In the genomic region with DNA sequence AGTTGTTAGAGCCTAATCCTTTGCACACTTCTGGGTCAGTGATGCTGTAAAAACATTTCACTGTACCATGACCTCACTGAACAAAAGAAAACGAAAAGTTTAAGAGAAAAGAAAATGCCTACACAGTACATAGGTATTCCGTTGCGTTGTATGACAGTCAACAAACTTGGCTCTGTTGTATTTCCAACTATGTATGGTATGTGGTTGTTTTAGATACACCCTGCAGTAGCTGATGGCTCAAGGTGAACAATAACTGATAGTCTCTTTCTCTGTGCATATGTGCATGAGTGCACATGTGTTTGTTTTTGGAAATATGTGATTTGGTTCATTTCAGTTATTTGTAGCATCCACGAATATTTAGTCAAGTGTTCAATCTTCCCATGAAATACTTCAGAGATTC, we compare ENCODE assay signal across 18 cellular contexts.
DNase-seq lines count a peak whose midpoint lies in the region; ATAC-seq and TF ChIP-seq lines count a peak whose summit lies in the region.
"Had no signal": no experiment of that assay in that cellular context is flagged by ENCODE, and none has a peak within 500 bp of the region (broad histone marks: within the 10 kb centered on the region; RNA-seq: fewer than 3 reads in every experiment).

No MANE protein-coding gene starts in this region.

- ATAC-seq in HG02852 (IDR thresholded peaks at IDR 0.05; ENCODE audit: unreplicated experiment) (no peak), heart right ventricle (no peak)
- ATAC-seq in activated naive CD4-positive, alpha-beta T cell treated with anti-CD3 and anti-CD28 coated beads, Interleukin-2, amount 50 U/mL, for 72 hours: no peak
- ATAC-seq: CD8-positive, alpha-beta T cell; K562 had no signal

- H3K9me3 ChIP-seq in HEK293 (ENCODE audit: control insufficient read depth, insufficient read depth, low read depth, low read length): no peaks in the 10 kb centered on the region
- no peaks in the 10 kb centered on the region for H3K9me3 ChIP-seq in SK-N-SH
- no peaks in the 10 kb centered on the region for H3K9me3 ChIP-seq in osteoblast (ENCODE audit: low read depth, low read length)
- H3K9me3 ChIP-seq in heart right ventricle: no peaks in the 10 kb centered on the region
- H3K9me3 ChIP-seq: BE2C had no signal

- CTCF ChIA-PET in HEK293 (lab: Yijun Ruan, JAX) (no interaction called here), SK-N-SH (lab: Yijun Ruan, JAX) (no interaction called here)

- H3K36me3 Mint-ChIP-seq in activated naive CD8-positive, alpha-beta T cell treated with anti-CD3 and anti-CD28 coated beads for 36 hours: no peaks in the 10 kb centered on the region
- no peaks in the 10 kb centered on the region for H3K36me3 Mint-ChIP-seq in activated naive CD4-positive, alpha-beta T cell treated with anti-CD3 and anti-CD28 coated beads, Interleukin-2, amount 50 U/mL, for 72 hours
- H3K36me3 Mint-ChIP-seq: CD8-positive, alpha-beta T cell had no signal

- H2AFZ ChIP-seq in SK-N-SH (ENCODE audit: low read depth) (no peak overlapping the region), osteoblast (ENCODE audit: low read length) (no peak overlapping the region)

- DNase-seq in SK-N-SH (no peak), choroid plexus epithelial cell (ENCODE audit: low read depth) (peak; percentile 8), osteoblast (ENCODE audit: insufficient read length, low spot score, missing footprints) (no peak), heart right ventricle (no peak)
- DNase-seq in activated naive CD8-positive, alpha-beta T cell treated with anti-CD3 and anti-CD28 coated beads for 36 hours: no peak
- no peak for DNase-seq in activated naive CD4-positive, alpha-beta T cell treated with anti-CD3 and anti-CD28 coated beads, Interleukin-2, amount 50 U/mL, for 72 hours (ENCODE audit: low spot score in 2 of 2)
- DNase-seq: BE2C; CD8-positive, alpha-beta T cell; DND-41; GDM1; H7; NCI-H1048; NCI-H1694; NCI-H446 had no signal

- no peak overlapping the region for H3K4me3 ChIP-seq in HEK293 (ENCODE audit: low read depth, low read length)
- no peak overlapping the region for H3K4me3 ChIP-seq in SK-N-SH (ENCODE audit: low read depth in 2 of 2, low read length in 1 of 2)
- H3K4me3 ChIP-seq in choroid plexus epithelial cell (ENCODE audit: low read depth, low read length): no peak overlapping the region
- H3K4me3 ChIP-seq in osteoblast (ENCODE audit: insufficient read depth, low read length): no peak overlapping the region
- H3K4me3 ChIP-seq in heart right ventricle: no peak overlapping the region
- H3K4me3 ChIP-seq: K562, SK-N-MC had no signal

- H3K36me3 ChIP-seq in HEK293 (ENCODE audit: control insufficient read depth in 2 of 2, insufficient read depth in 1 of 2, low read length in 2 of 2) (no peaks in the 10 kb centered on the region), SK-N-SH (replicated peaks in 1 of 2; ENCODE audit: control insufficient read depth in 1 of 2, insufficient read depth in 2 of 2, low read length in 1 of 2) (no peaks in the 10 kb centered on the region), osteoblast (ENCODE audit: insufficient read depth, low read length) (no peaks in the 10 kb centered on the region), heart right ventricle (no peaks in the 10 kb centered on the region)
- H3K36me3 ChIP-seq: BE2C had no signal

- H3K79me2 ChIP-seq in SK-N-SH (ENCODE audit: insufficient read depth) (no peaks in the 10 kb centered on the region), osteoblast (ENCODE audit: insufficient read depth, low read length) (no peaks in the 10 kb centered on the region)

- H3K27me3 ChIP-seq in SK-N-SH (ENCODE audit: insufficient read depth) (no peaks in the 10 kb centered on the region), osteoblast (ENCODE audit: insufficient read depth, low read length) (no peaks in the 10 kb centered on the region), heart right ventricle (peaks cover 0 to 19% (median 0%) of the 10 kb centered on the region in 7 donors)
- H3K27me3 ChIP-seq: BE2C had no signal

- H3K4me1 Mint-ChIP-seq in activated naive CD8-positive, alpha-beta T cell treated with anti-CD3 and anti-CD28 coated beads for 36 hours: no peaks in the 10 kb centered on the region

- H3K4me3 Mint-ChIP-seq in activated naive CD8-positive, alpha-beta T cell treated with anti-CD3 and anti-CD28 coated beads for 36 hours: no peak overlapping the region
- H3K4me3 Mint-ChIP-seq: CD8-positive, alpha-beta T cell had no signal

- H3K9ac ChIP-seq in SK-N-SH: no peak overlapping the region

- H3K4me1 ChIP-seq in HEK293 (ENCODE audit: control insufficient read depth, insufficient read depth, low read length): peaks cover 4% of the 10 kb centered on the region; the same call in 1 of the 2 replicates
- H3K4me1 ChIP-seq in SK-N-SH (ENCODE audit: control insufficient read depth in 1 of 2, insufficient read depth in 2 of 2, low read depth in 1 of 2, low read length in 1 of 2): peaks cover 9 to 12% of the 10 kb centered on the region in 2 experiments; a peak in 2 of 4 replicates
- H3K4me1 ChIP-seq in osteoblast (ENCODE audit: insufficient read depth, low read length): peaks cover 20% of the 10 kb centered on the region
- H3K4me1 ChIP-seq in heart right ventricle: no peaks in the 10 kb centered on the region

- intact Hi-C loops in heart right ventricle (cut with DNase I): no loop called here

- peaks cover 5% of the 10 kb centered on the region for H3K27me3 Mint-ChIP-seq in activated naive CD8-positive, alpha-beta T cell treated with anti-CD3 and anti-CD28 coated beads for 36 hours

- H3K27ac ChIP-seq in HEK293 (ENCODE audit: extremely low read depth, low read depth, low read length) (no peak overlapping the region), SK-N-SH (ENCODE audit: low read depth in 2 of 2, low read length in 1 of 2) (peak overlapping the region in 1 of 2 experiments; percentile 58; a peak in 1 of 4 replicates), osteoblast (ENCODE audit: low read depth, low read length) (peak overlapping the region; percentile 8), heart right ventricle (no peak overlapping the region)
- H3K27ac ChIP-seq: SK-N-MC had no signal

- TF ChIP-seq CTCF in HEK293 (tag by site-specific recombination; IDR thresholded peaks at IDR 0.05) (no peak), SK-N-SH (IDR thresholded peaks at IDR 0.05) (no peak), choroid plexus epithelial cell (conservative IDR thresholded peaks at IDR 0.05; ENCODE audit: low read depth, low read length) (no peak), osteoblast (IDR thresholded peaks at IDR 0.05; ENCODE audit: extremely low read depth, low read depth, low read length) (no peak), heart right ventricle (IDR thresholded peaks at IDR 0.05) (no peak)

- no peaks in the 10 kb centered on the region for H4K20me1 ChIP-seq in SK-N-SH (ENCODE audit: insufficient read depth)
- H4K20me1 ChIP-seq in osteoblast (ENCODE audit: insufficient read depth, low read length): no peaks in the 10 kb centered on the region

- no peak for TF ChIP-seq EP300 in SK-N-SH (IDR thresholded peaks at IDR 0.05; ENCODE audit: borderline replicate concordance in 1 of 2, low read depth in 1 of 2, low read length in 1 of 2)

- no peak overlapping the region for H3K27ac Mint-ChIP-seq in activated naive CD8-positive, alpha-beta T cell treated with anti-CD3 and anti-CD28 coated beads for 36 hours
- no peak overlapping the region for H3K27ac Mint-ChIP-seq in activated naive CD4-positive, alpha-beta T cell treated with anti-CD3 and anti-CD28 coated beads, Interleukin-2, amount 50 U/mL, for 72 hours
- H3K27ac Mint-ChIP-seq: CD8-positive, alpha-beta T cell had no signal

- H3F3A ChIP-seq in SK-N-SH (replicated peaks; ENCODE audit: insufficient read depth): peaks cover 7% of the 10 kb centered on the region

- 64% methylated on average over 4 of the region's 4 CpGs for WGBS in SK-N-SH (ENCODE audit: low lambda C conversion rate)
- 59 to 68% methylated on average over 4 of the region's 4 CpGs for WGBS in heart right ventricle, 2 donors

- no peak for TF ChIP-seq RAD21 in SK-N-SH (IDR thresholded peaks at IDR 0.05; ENCODE audit: low read length)

- H3K9me2 ChIP-seq in SK-N-SH: no peaks in the 10 kb centered on the region

- POLR2A ChIA-PET in HEK293 (lab: Yijun Ruan, JAX) (no interaction called here), SK-N-SH (lab: Yijun Ruan, JAX) (no interaction called here)

- H3K4me2 ChIP-seq in SK-N-SH: peak overlapping the region; percentile 32; the same call in 1 of the 2 replicates
- peak overlapping the region; percentile 55 for H3K4me2 ChIP-seq in osteoblast (ENCODE audit: insufficient read depth, low read length)

- no peaks in the 10 kb centered on the region for H3K9me3 Mint-ChIP-seq in activated naive CD8-positive, alpha-beta T cell treated with anti-CD3 and anti-CD28 coated beads for 36 hours
- no peaks in the 10 kb centered on the region for H3K9me3 Mint-ChIP-seq in activated naive CD4-positive, alpha-beta T cell treated with anti-CD3 and anti-CD28 coated beads, Interleukin-2, amount 50 U/mL, for 72 hours
- H3K9me3 Mint-ChIP-seq: CD8-positive, alpha-beta T cell had no signal

TF ChIP-seq in SK-N-SH, 30 proteins besides CTCF, POLR2A, EP300 and RAD21 (continues in another document):
- no peak for TF ChIP-seq SIN3A (IDR thresholded peaks at IDR 0.05; ENCODE audit: borderline replicate concordance, low read depth, low read length)
- no peak for TF ChIP-seq TEAD4 (IDR thresholded peaks at IDR 0.05; ENCODE audit: borderline replicate concordance, insufficient read depth)
- TF ChIP-seq FOSL2 (IDR thresholded peaks at IDR 0.05; ENCODE audit: borderline replicate concordance, low read depth): no peak
